ENCODE assay signal across 16 cellular contexts in the genomic region with DNA sequence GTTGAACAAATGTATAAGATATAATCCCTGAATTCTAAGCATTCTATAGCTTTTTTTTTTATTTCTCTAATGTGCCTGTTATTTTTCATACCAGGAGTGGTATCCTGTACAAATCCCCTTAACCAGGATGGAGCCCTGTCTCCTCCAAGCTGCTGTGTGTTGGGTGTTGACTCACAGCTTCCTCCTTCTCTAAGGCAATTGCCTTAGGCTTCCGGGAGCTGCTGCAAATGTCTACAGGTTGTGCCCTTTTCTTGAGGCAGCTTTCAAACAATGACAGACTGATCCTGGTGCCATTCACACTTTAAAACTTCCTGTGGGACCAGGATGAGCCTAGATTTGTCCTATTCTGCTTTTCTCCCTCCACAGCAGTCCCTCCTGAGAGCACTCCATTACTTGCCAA.
DNase-seq lines count a peak whose midpoint lies in the region; ATAC-seq lines count a peak whose summit lies in the region.
"Had no signal": no experiment of that assay in that cellular context is flagged by ENCODE, and none has a peak within 500 bp of the region (broad histone marks: within the 10 kb centered on the region; RNA-seq: fewer than 3 reads in every experiment).

No MANE protein-coding gene starts in this region.

- no peak overlapping the region for H3K4me3 Mint-ChIP-seq in activated CD4-positive, alpha-beta T cell treated with anti-CD3 and anti-CD28 coated beads, Interleukin-2, amount 10 ng/mL, durations not matched to agents 24 days and 14 days
- H3K4me3 Mint-ChIP-seq: T-helper 1 cell treated with Interleukin-12 subunit alpha and Interleukin-12 subunit beta and Interleukin-4 antibody, amounts not matched to agents 30 μg/mL and 1 μg/mL, for 36 hours had no signal

- no peaks in the 10 kb centered on the region for H3K36me3 Mint-ChIP-seq in activated CD4-positive, alpha-beta T cell treated with anti-CD3 and anti-CD28 coated beads, Interleukin-2, amount 10 ng/mL, durations not matched to agents 24 days and 14 days (ENCODE audit: low read depth)

- no peaks in the 10 kb centered on the region for H3K9me3 Mint-ChIP-seq in activated CD4-positive, alpha-beta T cell treated with anti-CD3 and anti-CD28 coated beads, Interleukin-2, amount 10 ng/mL, durations not matched to agents 24 days and 14 days
- H3K9me3 Mint-ChIP-seq: T-helper 1 cell treated with Interleukin-12 subunit alpha and Interleukin-12 subunit beta and Interleukin-4 antibody, amounts not matched to agents 30 μg/mL and 1 μg/mL, for 36 hours had no signal

- ATAC-seq in left colon (peak; percentile 93), HG02678 (IDR thresholded peaks at IDR 0.05; ENCODE audit: unreplicated experiment) (no peak), left lobe of liver (no peak)
- ATAC-seq: Panc1, SK-N-SH treated with all-trans-retinoic acid at 6 μM for 48 hours had no signal

- DNase-seq in KG1 (lab: John Stamatoyannopoulos, UW), result peak; percentile 5
- DNase-seq in NCI-H69 (lab: John Stamatoyannopoulos, UW), result peak; percentile 35
- peak; percentile 63 for DNase-seq in dermis blood vessel endothelial cell
- peak in 1 of 2 donors; percentile 10 for DNase-seq in left colon
- no peak for DNase-seq in posterior cingulate gyrus
- DNase-seq in left lobe of liver (ENCODE audit: low spot score), result no peak
- DNase-seq in activated CD4-positive, alpha-beta T cell treated with anti-CD3 and anti-CD28 coated beads, Interleukin-2, amount 10 ng/mL, durations not matched to agents 24 days and 14 days, result no peak
- DNase-seq: DMS153, NCI-H1417 treated with DMSO at 0.1 percent for 48 hours, NCI-H2081 treated with DMSO at 0.1 percent for 48 hours, NCI-H524 treated with DMSO at 0.1 percent for 48 hours, Right ventricle myocardium superior had no signal

- intact Hi-C loops in left colon (cut with DNase I, micrococcal nuclease), result no loop called here
- intact Hi-C loops in posterior cingulate gyrus (cut with DNase I), result no loop called here
- intact Hi-C loops in activated CD4-positive, alpha-beta T cell treated with anti-CD3 and anti-CD28 coated beads, Interleukin-2, amount 10 ng/mL, durations not matched to agents 24 days and 14 days (cut with micrococcal nuclease), result no loop called here

- H3K27ac Mint-ChIP-seq in activated CD4-positive, alpha-beta T cell treated with anti-CD3 and anti-CD28 coated beads, Interleukin-2, amount 10 ng/mL, durations not matched to agents 24 days and 14 days, result no peak overlapping the region
- H3K27ac Mint-ChIP-seq: T-helper 1 cell treated with Interleukin-12 subunit alpha and Interleukin-12 subunit beta and Interleukin-4 antibody, amounts not matched to agents 30 μg/mL and 1 μg/mL, for 36 hours had no signal

- no peaks in the 10 kb centered on the region for H3K27me3 Mint-ChIP-seq in activated CD4-positive, alpha-beta T cell treated with anti-CD3 and anti-CD28 coated beads, Interleukin-2, amount 10 ng/mL, durations not matched to agents 24 days and 14 days

- H3K4me1 Mint-ChIP-seq in activated CD4-positive, alpha-beta T cell treated with anti-CD3 and anti-CD28 coated beads, Interleukin-2, amount 10 ng/mL, durations not matched to agents 24 days and 14 days, result no peaks in the 10 kb centered on the region

Comparison
In these comparisons a context has a peak if more than half of its experiments do, and no peak if none do; other contexts are left out.
1. DNase-seq: peak in KG1 (single experiment), NCI-H69 (single experiment) and dermis blood vessel endothelial cell (single experiment); none in posterior cingulate gyrus (0 of 10), left lobe of liver (single experiment) and activated CD4-positive, alpha-beta T cell treated with anti-CD3 and anti-CD28 coated beads, Interleukin-2, amount 10 ng/mL, durations not matched to agents 24 days and 14 days (single experiment).